ENCODE assay signal across 8 cellular contexts in genomic region chr2:217685255-217685605, GRCh38.
DNase-seq lines count a peak whose midpoint lies in the region; ATAC-seq and TF ChIP-seq lines count a peak whose summit lies in the region.

No MANE protein-coding gene starts in this region.

- DNase-seq in A172 (ENCODE audit: low spot score) = peak; percentile 72
- DNase-seq in LHCN-M2 (ENCODE audit: low read depth) = peak; percentile 91
- DNase-seq in MCF 10A (ENCODE audit: unreplicated experiment) = peak; percentile 96
- DNase-seq in left lobe of liver (ENCODE audit: low spot score) = peak; percentile 62
- no peak for DNase-seq in globus pallidus (ENCODE audit: low spot score)
- no peak for DNase-seq in CD14-positive monocyte (ENCODE audit: low spot score)
- no peak for DNase-seq in amygdala (lab: John Stamatoyannopoulos, UW)

- peak; percentile 95 for ATAC-seq in left lobe of liver
- no peak for ATAC-seq in HG03521 (IDR thresholded peaks at IDR 0.05; ENCODE audit: unreplicated experiment)

- CTCF ChIA-PET in MCF 10A (lab: Yijun Ruan, JAX) = interaction anchor here (0.6 to 3.4 kb wide), 3 partner anchors 12 to 34 kb away, joined by 3 to 13 read pairs (median 12); no protein-coding TSS in a partner anchor

- intact Hi-C loops in MCF 10A (cut with micrococcal nuclease) (loop anchor here (2.0 kb wide), 1 partner anchor 32 kb away; no protein-coding TSS in a partner anchor), CD14-positive monocyte (cut with micrococcal nuclease) (no loop called here)

- peak overlapping the region; percentile 4 for H3K27ac Mint-ChIP-seq in MCF 10A (ENCODE audit: low read depth, unreplicated experiment)
- no peak overlapping the region for H3K27ac Mint-ChIP-seq in CD14-positive monocyte

- H3K27me3 Mint-ChIP-seq in MCF 10A (ENCODE audit: insufficient read depth, unreplicated experiment) = no peaks in the 10 kb centered on the region
- H3K27me3 Mint-ChIP-seq in CD14-positive monocyte (ENCODE audit: low read depth in 3 of 3) = peaks cover 0 to 12% (median 11%) of the 10 kb centered on the region in 3 donors

- H3K4me3 Mint-ChIP-seq in MCF 10A (ENCODE audit: unreplicated experiment) (no peak overlapping the region), CD14-positive monocyte (no peak overlapping the region)

- H3K4me1 Mint-ChIP-seq in MCF 10A (ENCODE audit: insufficient read depth, unreplicated experiment) (peaks cover 24% of the 10 kb centered on the region), CD14-positive monocyte (peaks cover 4% of the 10 kb centered on the region)

- no peaks in the 10 kb centered on the region for H3K9me3 Mint-ChIP-seq in MCF 10A (ENCODE audit: unreplicated experiment)
- peaks cover 0 to 2% (median 1%) of the 10 kb centered on the region in 7 donors for H3K9me3 Mint-ChIP-seq in CD14-positive monocyte

- no peak for TF ChIP-seq CTCF in MCF 10A (IDR thresholded peaks at IDR 0.05; ENCODE audit: unreplicated experiment)
- TF ChIP-seq CTCF in CD14-positive monocyte (IDR thresholded peaks at IDR 0.05) = no peak

- no peaks in the 10 kb centered on the region for H3K36me3 Mint-ChIP-seq in MCF 10A (ENCODE audit: insufficient read depth, unreplicated experiment)
- no peaks in the 10 kb centered on the region for H3K36me3 Mint-ChIP-seq in CD14-positive monocyte

- POLR2A ChIA-PET in MCF 10A (lab: Yijun Ruan, JAX) = interaction anchor here (0.7 to 1.8 kb wide), 6 partner anchors 9 to 544 kb away, joined by 3 to 6 read pairs (median 3); no protein-coding TSS in a partner anchor

- BruUV-seq in MCF 10A (replicated peaks; lab: Mats Ljungman, UMichigan) = no TSS peak

Comparison
In these comparisons a context has a peak if more than half of its experiments do, and no peak if none do; other contexts are left out.
1. DNase-seq: peak in A172 (single experiment), LHCN-M2 (single experiment), MCF 10A (single experiment) and left lobe of liver (single experiment); none in globus pallidus (single experiment), CD14-positive monocyte (single experiment) and amygdala (0 of 56).